Comparison of ENCODE assay signal across 23 cellular contexts in genomic region chr16:69197573-69197972, GRCh38.
"Had no signal": no experiment of that assay in that cellular context is flagged by ENCODE, and none has a peak within 500 bp of the region (broad histone marks: within the 10 kb centered on the region; RNA-seq: fewer than 3 reads in every experiment).

No MANE protein-coding gene starts in this region.

- ATAC-seq: gastrocnemius medialis, heart right ventricle, left cardiac atrium, left lung, left ventricle myocardium superior, lower lobe of right lung, mucosa of descending colon had no signal

- H3K27me3 ChIP-seq: dorsolateral prefrontal cortex, esophagus muscularis mucosa, gastrocnemius medialis, heart right ventricle, left lung had no signal

- FAIRE-seq: colon, islet of Langerhans, keratinocyte had no signal

- H3K27ac ChIP-seq: coronary artery, esophagus muscularis mucosa, gastrocnemius medialis, heart right ventricle, left lung, lower lobe of right lung had no signal

- H3K9me3 ChIP-seq: esophagus muscularis mucosa, gastrocnemius medialis, heart right ventricle, left lung, lower lobe of right lung, mucosa of descending colon had no signal

- H3K36me3 ChIP-seq: esophagus muscularis mucosa, gastrocnemius medialis, heart right ventricle, left lung, lower lobe of right lung had no signal

- DNase-seq: dermis blood vessel endothelial cell; dorsolateral prefrontal cortex; effector CD4-positive, alpha-beta T cell; effector memory CD4-positive, alpha-beta T cell; foreskin fibroblast; foreskin melanocyte; gastrocnemius medialis; glutamatergic neuron; head of caudate nucleus; heart right ventricle; hippocampal formation; left cardiac atrium; left lung; left ventricle myocardium superior; lower lobe of right lung; mesenchymal stem cell; mucosa of descending colon; naive B cell had no signal

- H3K4me3 ChIP-seq: coronary artery, dorsolateral prefrontal cortex, esophagus muscularis mucosa, gastrocnemius medialis, heart right ventricle, left lung, lower lobe of right lung, mucosa of descending colon had no signal
